In the genomic region with DNA sequence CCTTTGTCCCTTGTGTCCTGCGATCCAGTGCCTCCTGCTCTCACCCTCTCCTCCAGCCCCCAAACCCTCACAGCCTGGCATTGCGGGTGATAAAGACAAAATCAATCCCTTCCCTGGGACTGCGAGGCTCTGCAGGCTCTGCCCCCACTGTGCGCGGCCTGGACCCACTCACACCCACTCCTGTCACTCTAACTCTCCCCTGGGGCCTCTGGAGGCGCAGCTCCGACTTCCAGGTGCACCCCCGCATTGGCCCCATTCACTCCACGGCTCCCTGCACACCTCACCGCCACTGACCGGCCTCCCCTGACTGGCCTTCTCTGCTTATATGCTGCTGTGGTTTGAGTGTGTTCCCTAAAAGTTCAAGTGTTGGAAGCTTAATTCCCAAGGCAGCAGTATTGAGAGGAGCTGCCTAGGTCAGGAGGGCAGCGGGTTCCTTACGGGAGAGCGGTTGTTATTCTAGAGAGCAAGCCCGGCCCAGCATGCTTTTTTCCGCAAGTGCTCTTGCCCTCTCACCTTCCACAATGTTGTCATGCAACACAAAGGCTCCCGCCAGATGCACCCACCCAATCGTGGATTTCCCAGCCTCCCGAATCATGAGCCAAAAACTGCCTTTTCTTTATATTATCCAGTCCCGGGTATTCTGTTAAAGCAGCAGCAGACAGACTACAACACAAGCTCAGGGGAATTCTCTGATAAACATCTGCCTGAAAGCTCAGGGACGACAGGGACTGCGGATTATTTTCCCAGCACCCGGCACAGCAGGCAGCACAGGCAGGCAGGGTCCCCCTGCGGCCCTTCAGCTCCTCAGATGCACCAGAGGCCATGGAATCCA, we compare ENCODE assay signal across 17 cellular contexts.
A peak's percentile ranks its signal among the peaks of the same experiment; 100 is the strongest.
DNase-seq lines count a peak whose midpoint lies in the region; TF ChIP-seq lines count a peak whose summit lies in the region.
"Had no signal": no experiment of that assay in that cellular context is flagged by ENCODE, and none has a peak within 500 bp of the region (broad histone marks: within the 10 kb centered on the region; RNA-seq: fewer than 3 reads in every experiment).

No MANE protein-coding gene starts in this region.

- H3K9me3 ChIP-seq in H9 (ENCODE audit: control insufficient read depth, low read depth, low read length) = no peaks in the 10 kb centered on the region
- H3K9me3 ChIP-seq in sigmoid colon = no peaks in the 10 kb centered on the region
- H3K9me3 ChIP-seq: ovary, thoracic aorta had no signal

- no peak overlapping the region for H3T11ph ChIP-seq in H9 (ENCODE audit: low read length)

- H2AK5ac ChIP-seq in H9 (ENCODE audit: insufficient read length, low read length) = no peak overlapping the region

- H4K91ac ChIP-seq in H9 (ENCODE audit: insufficient read length, low read depth, low read length) = no peak overlapping the region

- no peaks in the 10 kb centered on the region for H3K79me1 ChIP-seq in H9 (ENCODE audit: insufficient read depth, low read depth, low read length, poor library complexity, severe bottlenecking)

- H3K4me3 Mint-ChIP-seq in H9 (no peak overlapping the region), glutamatergic neuron (ENCODE audit: unreplicated experiment) (no peak overlapping the region)
- H3K4me3 Mint-ChIP-seq: activated CD8-positive, alpha-beta T cell treated with anti-CD3 and anti-CD28 coated beads for 36 hours; activated naive CD8-positive, alpha-beta T cell treated with anti-CD3 and anti-CD28 coated beads, Interleukin-2, amount 10 ng/mL, durations not matched to agents 7 days and 5 days had no signal

- H2AFZ ChIP-seq in H9 (ENCODE audit: low read length) = no peak overlapping the region

- no peak overlapping the region for H2BK12ac ChIP-seq in H9 (ENCODE audit: insufficient read length, low read depth, low read length)

- no peak overlapping the region for H2BK15ac ChIP-seq in H9 (ENCODE audit: low read depth, low read length)

- H2BK120ac ChIP-seq in H9 (ENCODE audit: low read depth, low read length, poor library complexity, severe bottlenecking) = no peak overlapping the region

- H3K4me1 Mint-ChIP-seq in H9 (peaks cover 24 to 36% of the 10 kb centered on the region in 2 experiments), glutamatergic neuron (ENCODE audit: low read depth, unreplicated experiment) (peaks cover 48% of the 10 kb centered on the region)

- TF ChIP-seq EP300 in sigmoid colon (IDR thresholded peaks at IDR 0.05) = no peak

- no peak overlapping the region for H4K5ac ChIP-seq in H9 (ENCODE audit: insufficient read length, low read depth, low read length)

- no peak overlapping the region for H2BK5ac ChIP-seq in H9 (ENCODE audit: insufficient read length, low read length)

- H3K4me1 ChIP-seq in H9 (ENCODE audit: insufficient read depth, low read length) (no peaks in the 10 kb centered on the region), sigmoid colon (peaks cover 0 to 24% (median 19%) of the 10 kb centered on the region in 4 donors)

- H3K36me3 ChIP-seq in sigmoid colon = peaks cover 0 to 20% (median 10%) of the 10 kb centered on the region in 4 donors
- H3K36me3 ChIP-seq: cardiac muscle cell, ovary had no signal

- DNase-seq in H9 (no peak), SK-N-DZ (ENCODE audit: low spot score) (peak; percentile 81), glutamatergic neuron (no peak), sigmoid colon (peak; percentile 50), coronary artery (ENCODE audit: low spot score) (no peak)
- no peak for DNase-seq in stimulated activated CD4-positive, alpha-beta T cell treated with anti-CD3 and anti-CD28 coated beads, Interleukin-15, amount 100 ng/mL, for 24 hours
- DNase-seq in central memory CD4-positive, alpha-beta T cell = no peak
- DNase-seq: activated CD8-positive, alpha-beta T cell treated with anti-CD3 and anti-CD28 coated beads for 36 hours; activated naive CD8-positive, alpha-beta T cell treated with anti-CD3 and anti-CD28 coated beads, Interleukin-2, amount 10 ng/mL, durations not matched to agents 7 days and 5 days; DMS53; HCEC 1CT; hippocampal formation; NCI-H2081; ovary; small intestine had no signal

- H3K27me3 ChIP-seq in H9 (ENCODE audit: insufficient read depth, low read length) (no peaks in the 10 kb centered on the region), sigmoid colon (no peaks in the 10 kb centered on the region)
- H3K27me3 ChIP-seq: cardiac muscle cell, ovary had no signal

- H3K27ac ChIP-seq in H9 (ENCODE audit: insufficient read length, low read depth, low read length) (no peak overlapping the region), sigmoid colon (no peak overlapping the region), coronary artery (no peak overlapping the region)
- H3K27ac ChIP-seq: cardiac muscle cell, ovary, thoracic aorta had no signal

- no peaks in the 10 kb centered on the region for H3K79me2 ChIP-seq in H9 (ENCODE audit: insufficient read depth, low read length)

- H3K27me3 Mint-ChIP-seq in H9 (ENCODE audit: low read depth) (peaks cover 1% of the 10 kb centered on the region; the same call in 1 of the 2 replicates), glutamatergic neuron (ENCODE audit: unreplicated experiment) (peaks cover 12% of the 10 kb centered on the region)
- H3K27me3 Mint-ChIP-seq: activated CD8-positive, alpha-beta T cell treated with anti-CD3 and anti-CD28 coated beads for 36 hours; activated naive CD8-positive, alpha-beta T cell treated with anti-CD3 and anti-CD28 coated beads, Interleukin-2, amount 10 ng/mL, durations not matched to agents 7 days and 5 days had no signal

- H3K4ac ChIP-seq in H9 (ENCODE audit: low read depth, low read length) = no peak overlapping the region

- H3K9me3 Mint-ChIP-seq in H9 (no peaks in the 10 kb centered on the region), glutamatergic neuron (ENCODE audit: unreplicated experiment) (peaks cover 14% of the 10 kb centered on the region)
- H3K9me3 Mint-ChIP-seq: activated CD8-positive, alpha-beta T cell treated with anti-CD3 and anti-CD28 coated beads for 36 hours; activated naive CD8-positive, alpha-beta T cell treated with anti-CD3 and anti-CD28 coated beads, Interleukin-2, amount 10 ng/mL, durations not matched to agents 7 days and 5 days had no signal

- H3K4me3 ChIP-seq in sigmoid colon = no peak overlapping the region
- no peak overlapping the region for H3K4me3 ChIP-seq in coronary artery
- H3K4me3 ChIP-seq: cardiac muscle cell, ovary, thoracic aorta had no signal

- no peak overlapping the region for H3K56ac ChIP-seq in H9 (ENCODE audit: insufficient read length, low read depth, low read length)

- TF ChIP-seq POLR2A in sigmoid colon (IDR thresholded peaks at IDR 0.05) = no peak

- H3K27ac Mint-ChIP-seq in H9 (peak overlapping the region; percentile 40 to 90 (median 54); a peak in 5 of 7 replicates), glutamatergic neuron (ENCODE audit: unreplicated experiment) (peak overlapping the region; percentile 89)
- H3K27ac Mint-ChIP-seq: activated CD8-positive, alpha-beta T cell treated with anti-CD3 and anti-CD28 coated beads for 36 hours; activated naive CD8-positive, alpha-beta T cell treated with anti-CD3 and anti-CD28 coated beads, Interleukin-2, amount 10 ng/mL, durations not matched to agents 7 days and 5 days had no signal

- H3K23me2 ChIP-seq in H9 (ENCODE audit: insufficient read length, low read depth, low read length, poor library complexity, severe bottlenecking) = no peaks in the 10 kb centered on the region

- no peaks in the 10 kb centered on the region for H4K20me1 ChIP-seq in H9 (ENCODE audit: control insufficient read depth, insufficient read depth, insufficient read length)

- H3K14ac ChIP-seq in H9 (ENCODE audit: insufficient read depth, low read length) = no peak overlapping the region; the same call in 1 of the 2 replicates

- H3K18ac ChIP-seq in H9 (ENCODE audit: insufficient read length, low read depth, low read length) = no peak overlapping the region

- no peak overlapping the region for H3K9ac ChIP-seq in H9 (ENCODE audit: extremely low read depth, insufficient read length, low read length)

- H2BK20ac ChIP-seq in H9 (ENCODE audit: low read depth, low read length, poor library complexity, severe bottlenecking) = no peak overlapping the region

- H4K8ac ChIP-seq in H9 (replicated peaks; ENCODE audit: insufficient read length, low read depth, low read length) = no peak overlapping the region

- intact Hi-C loops in sigmoid colon (cut with DNase I) = no loop called here

- TF ChIP-seq CTCF in H9 (conservative IDR thresholded peaks at IDR 0.05) = no peak
- no peak for TF ChIP-seq CTCF in glutamatergic neuron (IDR thresholded peaks at IDR 0.05; ENCODE audit: partially characterized antibody, unreplicated experiment)
- TF ChIP-seq CTCF in sigmoid colon (IDR thresholded peaks at IDR 0.05) = no peak
- TF ChIP-seq CTCF in coronary artery (IDR thresholded peaks at IDR 0.05) = no peak

- H3K23ac ChIP-seq in H9 (ENCODE audit: insufficient read length, low read depth, low read length) = no peak overlapping the region

- no peak overlapping the region for H3K4me2 ChIP-seq in H9 (ENCODE audit: insufficient read depth, insufficient read length, low read length)

- H3K36me3 Mint-ChIP-seq in H9 (ENCODE audit: insufficient read depth in 1 of 3, low read depth in 3 of 3) = peaks cover 0 to 3% (median 0%) of the 10 kb centered on the region in 3 experiments; a peak in 1 of 7 replicates
- no peaks in the 10 kb centered on the region for H3K36me3 Mint-ChIP-seq in glutamatergic neuron (ENCODE audit: unreplicated experiment)
- H3K36me3 Mint-ChIP-seq: activated naive CD8-positive, alpha-beta T cell treated with anti-CD3 and anti-CD28 coated beads, Interleukin-2, amount 10 ng/mL, durations not matched to agents 7 days and 5 days had no signal

- no CpG with 5 or more reads among the region's 24 CpGs for WGBS in H9 (ENCODE audit: extremely low coverage, insufficient read length, low lambda C conversion rate)
- 88 to 94% methylated on average over 24 of the region's 24 CpGs for WGBS in sigmoid colon, 2 donors

Comparison
In these comparisons a context has a peak if more than half of its experiments do, and no peak if none do; other contexts are left out.
1. DNase-seq: peak in SK-N-DZ (single experiment) and sigmoid colon (single experiment); none in H9 (single experiment), glutamatergic neuron (single experiment), stimulated activated CD4-positive, alpha-beta T cell treated with anti-CD3 and anti-CD28 coated beads, Interleukin-15, amount 100 ng/mL, for 24 hours (single experiment), central memory CD4-positive, alpha-beta T cell (single experiment) and coronary artery (single experiment).